25 cellular contexts compared by ENCODE assay signal in genomic region chr15:58641660-58642059, GRCh38.
DNase-seq lines count a peak whose midpoint lies in the region; FAIRE-seq and TF ChIP-seq lines count a peak whose summit lies in the region.
"Had no signal": no experiment of that assay in that cellular context is flagged by ENCODE, and none has a peak within 500 bp of the region (broad histone marks: within the 10 kb centered on the region; RNA-seq: fewer than 3 reads in every experiment).

No MANE protein-coding gene starts in this region.

- TF ChIP-seq CTCF in prostate gland (IDR thresholded peaks at IDR 0.05) = no peak

- H3K27ac ChIP-seq in prostate gland = peak overlapping the region; percentile 41 to 63
- H3K27ac ChIP-seq: 22Rv1, PC-9, sigmoid colon, thoracic aorta had no signal

- TF ChIP-seq POLR2A in H54 (IDR thresholded peaks at IDR 0.05; ENCODE audit: low read depth, low read length) (no peak), prostate gland (IDR thresholded peaks at IDR 0.05) (no peak)

- H3K9me3 ChIP-seq in endocrine pancreas (ENCODE audit: control insufficient read depth, low read length) (no peaks in the 10 kb centered on the region), prostate gland (no peaks in the 10 kb centered on the region)
- H3K9me3 ChIP-seq: sigmoid colon, thoracic aorta had no signal

- peak; percentile 5 for DNase-seq in DMS153 (lab: John Stamatoyannopoulos, UW)
- no peak for DNase-seq in DMS153 treated with DMSO at 0.1 percent for 48 hours (lab: John Stamatoyannopoulos, UW; ENCODE audit: unreplicated experiment)
- no peak for DNase-seq in H54 (ENCODE audit: insufficient read length, low spot score)
- peak; percentile 12 for DNase-seq in prostate gland (ENCODE audit: low spot score)
- DNase-seq in globus pallidus (ENCODE audit: low spot score) = no peak
- DNase-seq in RPMI8226 = no peak
- DNase-seq in hepatic stellate cell (ENCODE audit: low spot score) = no peak
- DNase-seq: activated CD4-positive, alpha-beta T cell treated with anti-CD3 and anti-CD28 coated beads for 48 hours; activated naive CD4-positive, alpha-beta T cell treated with anti-CD3 and anti-CD28 coated beads for 36 hours; activated T-cell treated with anti-CD3 and anti-CD28 coated beads, Interleukin-2, amount 50 U/mL, for 24 hours; dermis blood vessel endothelial cell; glutamatergic neuron; kidney glomerular epithelial cell; mammary epithelial cell; NCI-H146; PC-9; SHP77; sigmoid colon; stimulated activated naive B cell treated with anti-CD40 and anti-IgM and Interleukin-4, amounts not matched to agents 10 μg/mL and 1 μg/mL and 100 μg/mL, for 72 hours had no signal

- peak; percentile 23 for FAIRE-seq in H54 (lab: Jason Lieb, UNC)
- FAIRE-seq: astrocyte, endothelial cell of umbilical vein, H1 had no signal

- H3K4me1 ChIP-seq in endocrine pancreas (ENCODE audit: control insufficient read depth, insufficient read depth, low read length) = no peaks in the 10 kb centered on the region
- H3K4me1 ChIP-seq in prostate gland (replicated peaks) = no peaks in the 10 kb centered on the region
- H3K4me1 ChIP-seq: sigmoid colon had no signal

- peaks cover 2% of the 10 kb centered on the region for H3K36me3 ChIP-seq in endocrine pancreas (ENCODE audit: control insufficient read depth, insufficient read depth, low read length)
- no peaks in the 10 kb centered on the region for H3K36me3 ChIP-seq in prostate gland
- H3K36me3 ChIP-seq: thoracic aorta had no signal

- no peak overlapping the region for H3K9ac ChIP-seq in endocrine pancreas (ENCODE audit: control insufficient read depth, insufficient read depth, low read length)

- 53% methylated on average over 4 of the region's 4 CpGs for WGBS in prostate gland

- H3K27me3 ChIP-seq in endocrine pancreas (ENCODE audit: control insufficient read depth, insufficient read depth, low read length) = no peaks in the 10 kb centered on the region
- no peaks in the 10 kb centered on the region for H3K27me3 ChIP-seq in prostate gland (replicated peaks; ENCODE audit: insufficient read depth)
- H3K27me3 ChIP-seq: sigmoid colon had no signal

- H3K4me3 ChIP-seq in endocrine pancreas (ENCODE audit: control insufficient read depth, insufficient read depth, low read length) (peak overlapping the region; percentile 31), prostate gland (no peak overlapping the region)
- H3K4me3 ChIP-seq: PC-9, sigmoid colon, thoracic aorta had no signal

- intact Hi-C loops in prostate gland (cut with DNase I) = no loop called here

Comparison
In these comparisons a context has a peak if more than half of its experiments do, and no peak if none do; other contexts are left out.
1. DNase-seq: peak in DMS153 (single experiment) and prostate gland (single experiment); none in DMS153 treated with DMSO at 0.1 percent for 48 hours (single experiment), H54 (single experiment), globus pallidus (single experiment), RPMI8226 (single experiment) and hepatic stellate cell (single experiment).